10 cellular contexts compared by ENCODE assay signal in the genomic region with DNA sequence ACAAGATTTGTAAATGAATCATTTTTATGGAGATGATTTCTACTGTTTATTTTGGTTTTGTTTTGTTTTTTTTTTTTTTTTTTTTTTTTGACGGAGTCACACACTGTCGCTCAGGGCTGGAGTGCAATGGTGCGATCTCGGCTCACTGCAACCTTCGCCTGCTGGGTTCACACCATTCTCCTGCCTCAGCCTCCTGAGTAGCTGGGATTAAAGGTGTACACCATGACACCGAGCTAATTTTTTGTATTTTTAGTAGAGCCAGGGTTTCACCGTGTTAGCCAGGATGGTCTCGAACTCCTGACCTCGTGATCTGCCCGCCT. TPM values are rescaled to one million over a fixed set of nuclear protein-coding genes. Genes with fewer than 3 reads are reported as not detected.
DNase-seq lines count a peak whose midpoint lies in the region; ATAC-seq and TF ChIP-seq lines count a peak whose summit lies in the region.
"Not testable (repeated sequence)": the region's sequence is repeated elsewhere in the genome, so short reads cannot be mapped to it uniquely, and the experiment has no call there.
"Had no signal": no experiment of that assay in that cellular context is flagged by ENCODE, and none has a peak within 500 bp of the region (broad histone marks: within the 10 kb centered on the region; RNA-seq: fewer than 3 reads in every experiment).

No MANE protein-coding gene starts in this region.

- TF ChIP-seq POLR2A in prostate gland (IDR thresholded peaks at IDR 0.05); tibial nerve (IDR thresholded peaks at IDR 0.05): not testable (repeated sequence)

- peak overlapping the region; percentile 85 for H3K4me3 Mint-ChIP-seq in activated CD4-positive, alpha-beta T cell treated with anti-CD3 and anti-CD28 coated beads, Interleukin-2, amount 10 ng/mL, durations not matched to agents 24 days and 14 days
- H3K4me3 Mint-ChIP-seq in brain: peak overlapping the region; percentile 86 to 94 (median 89)
- H3K4me3 Mint-ChIP-seq in memory B cell: peak overlapping the region; percentile 83

- not testable (repeated sequence) for H3K36me3 Mint-ChIP-seq in activated CD4-positive, alpha-beta T cell treated with anti-CD3 and anti-CD28 coated beads, Interleukin-2, amount 10 ng/mL, durations not matched to agents 24 days and 14 days (ENCODE audit: low read depth); brain; memory B cell

- TF ChIP-seq CTCF in brain (conservative IDR thresholded peaks at IDR 0.05); fibroblast of mammary gland (conservative IDR thresholded peaks at IDR 0.05; ENCODE audit: control insufficient read depth, insufficient read depth, low read depth, low read length); prostate gland (IDR thresholded peaks at IDR 0.05); tibial nerve (IDR thresholded peaks at IDR 0.05): not testable (repeated sequence)

- not testable (repeated sequence) for H3K27me3 ChIP-seq in prostate gland (replicated peaks; ENCODE audit: insufficient read depth); tibial nerve

- not testable (repeated sequence) for H3K4me1 ChIP-seq in prostate gland (replicated peaks)
- peaks cover 0 to 17% (median 4%) of the 10 kb centered on the region in 4 donors for H3K4me1 ChIP-seq in tibial nerve

- H3K4me3 ChIP-seq in fibroblast of mammary gland (ENCODE audit: control insufficient read depth, low read depth, low read length): peak overlapping the region; percentile 67
- peak overlapping the region; percentile 47 to 61 for H3K4me3 ChIP-seq in prostate gland
- peak overlapping the region; percentile 57 to 66 (median 62) for H3K4me3 ChIP-seq in tibial nerve

- not testable (repeated sequence) for H3K27me3 Mint-ChIP-seq in activated CD4-positive, alpha-beta T cell treated with anti-CD3 and anti-CD28 coated beads, Interleukin-2, amount 10 ng/mL, durations not matched to agents 24 days and 14 days; brain; memory B cell

- not testable (repeated sequence) for ATAC-seq in memory B cell (ENCODE audit: low read depth)

- H3K9me3 Mint-ChIP-seq in activated CD4-positive, alpha-beta T cell treated with anti-CD3 and anti-CD28 coated beads, Interleukin-2, amount 10 ng/mL, durations not matched to agents 24 days and 14 days; brain; memory B cell: not testable (repeated sequence)

- WGBS in prostate gland: 71% methylated on average over 10 of the region's 10 CpGs
- WGBS in tibial nerve, 2 donors: 67 to 73% methylated on average over 10 of the region's 10 CpGs

- not testable (repeated sequence) for TF ChIP-seq EP300 in tibial nerve (IDR thresholded peaks at IDR 0.05)

- not testable (repeated sequence) for H3K9me3 ChIP-seq in prostate gland, tibial nerve

- peak overlapping the region; percentile 88 for H3K27ac Mint-ChIP-seq in activated CD4-positive, alpha-beta T cell treated with anti-CD3 and anti-CD28 coated beads, Interleukin-2, amount 10 ng/mL, durations not matched to agents 24 days and 14 days
- H3K27ac Mint-ChIP-seq in brain: peak overlapping the region; percentile 59 to 94 (median 90)
- peak overlapping the region; percentile 84 for H3K27ac Mint-ChIP-seq in memory B cell

- intact Hi-C loops in activated CD4-positive, alpha-beta T cell treated with anti-CD3 and anti-CD28 coated beads, Interleukin-2, amount 10 ng/mL, durations not matched to agents 24 days and 14 days (cut with micrococcal nuclease): loop anchor here (2.0 kb wide), 1 partner anchor 42 kb away; a partner anchor contains a TSS
- intact Hi-C loops in prostate gland (cut with DNase I): not testable (repeated sequence)

- DNase-seq in DMS53 (lab: John Stamatoyannopoulos, UW) (peak; percentile 44), LoVo (ENCODE audit: low spot score) (peak; percentile 22)
- not testable (repeated sequence) for DNase-seq in activated CD4-positive, alpha-beta T cell treated with anti-CD3 and anti-CD28 coated beads, Interleukin-2, amount 10 ng/mL, durations not matched to agents 24 days and 14 days; fibroblast of mammary gland (ENCODE audit: low read depth); memory B cell (ENCODE audit: low spot score in 2 of 2); prostate gland (ENCODE audit: low spot score); tibial nerve (ENCODE audit: low spot score in 2 of 2)

- peaks cover 15% of the 10 kb centered on the region for H3K4me1 Mint-ChIP-seq in activated CD4-positive, alpha-beta T cell treated with anti-CD3 and anti-CD28 coated beads, Interleukin-2, amount 10 ng/mL, durations not matched to agents 24 days and 14 days
- H3K4me1 Mint-ChIP-seq in brain: peaks cover 24% of the 10 kb centered on the region
- H3K4me1 Mint-ChIP-seq in memory B cell: peaks cover 13% of the 10 kb centered on the region

- H3K27ac ChIP-seq in prostate gland (peak overlapping the region; percentile 67 to 73), tibial nerve (peak overlapping the region; percentile 63 to 90 (median 76))

- not testable (repeated sequence) for H3K36me3 ChIP-seq in prostate gland, tibial nerve

RNA-seq across cellular contexts. Expression of a gene that starts 40.9 kb away (rescaled TPM):
- total RNA-seq in activated CD4-positive, alpha-beta T cell treated with anti-CD3 and anti-CD28 coated beads, Interleukin-2, amount 10 ng/mL, durations not matched to agents 24 days and 14 days: 41.0 and 41.1 TPM in 2 replicates
- polyA plus RNA-seq in brain (ENCODE audit: insufficient read depth, low read depth, low replicate concordance): 27.1 TPM
- total RNA-seq in prostate gland: 10 to 100 TPM; 29.9 to 57.9 TPM
- total RNA-seq in tibial nerve: 10 to 100 TPM; 33.5 to 43.8 (median 36.9) TPM

RNA-seq across cellular contexts. Expression of a gene that starts 58.2 kb away (rescaled TPM):
- not detected in 2 replicates for total RNA-seq in activated CD4-positive, alpha-beta T cell treated with anti-CD3 and anti-CD28 coated beads, Interleukin-2, amount 10 ng/mL, durations not matched to agents 24 days and 14 days
- not detected for polyA plus RNA-seq in brain (ENCODE audit: insufficient read depth, low read depth, low replicate concordance)
- total RNA-seq in prostate gland: not detected
- not detected for total RNA-seq in tibial nerve
- total RNA-seq: HT1080, lower leg skin had no signal
